Comparison of ENCODE assay signal across 8 cellular contexts in the genomic region with DNA sequence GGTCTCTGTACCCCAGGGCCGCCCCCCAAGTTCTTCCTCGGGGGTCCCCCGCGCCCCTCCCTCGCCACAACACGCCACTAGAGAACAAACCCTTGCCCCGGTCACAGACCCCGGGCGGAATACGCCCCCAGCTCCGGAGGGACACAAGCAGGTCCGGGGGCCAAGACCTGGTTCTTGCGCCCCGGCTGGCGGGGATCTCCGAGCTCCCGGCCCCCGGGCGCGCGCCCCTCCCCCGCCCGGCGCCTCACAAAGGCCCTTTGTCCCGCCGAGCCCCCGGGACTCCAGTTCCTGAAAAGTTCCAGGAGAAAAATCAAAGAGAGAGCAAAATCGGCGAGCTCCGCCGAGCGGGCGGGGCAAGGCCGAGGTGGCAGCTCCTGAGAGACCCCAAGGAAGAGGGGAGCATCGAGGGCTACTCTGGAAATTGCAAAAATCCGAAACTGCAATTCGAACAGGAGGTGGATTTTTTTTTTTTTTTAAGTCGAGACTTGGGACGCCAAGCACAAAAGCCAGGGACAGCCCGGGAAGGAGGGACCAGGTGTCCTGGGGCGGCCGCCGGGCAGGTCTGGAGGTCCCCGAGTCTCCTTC. TPM values are rescaled to one million over a fixed set of nuclear protein-coding genes. Genes with fewer than 3 reads are reported as not detected.
DNase-seq lines count a peak whose midpoint lies in the region; ATAC-seq and TF ChIP-seq lines count a peak whose summit lies in the region.

No MANE protein-coding gene starts in this region.

- H3K9me3 ChIP-seq in stomach, result no peaks in the 10 kb centered on the region

- no peak for TF ChIP-seq CTCF in stomach (IDR thresholded peaks at IDR 0.05)

- DNase-seq in HuH-7.5 (ENCODE audit: low spot score) (peak; percentile 47), astrocyte of the hippocampus (ENCODE audit: low read depth, low spot score) (peak; percentile 57), kidney tubule cell (ENCODE audit: low spot score) (peak; percentile 42), stomach (peak; percentile 33), mucosa of gallbladder (ENCODE audit: low spot score) (no peak), SIG-M5 (lab: John Stamatoyannopoulos, UW) (no peak), NCI-H774 (lab: John Stamatoyannopoulos, UW) (no peak)

- H3K4me1 ChIP-seq in stomach, result peaks cover 23 to 48% (median 39%) of the 10 kb centered on the region in 4 donors

- no peak for ATAC-seq in HG03135 (IDR thresholded peaks at IDR 0.05; ENCODE audit: unreplicated experiment)

- no peaks in the 10 kb centered on the region for H3K36me3 ChIP-seq in stomach

- no peak for TF ChIP-seq POLR2A in stomach (IDR thresholded peaks at IDR 0.05)

- WGBS in stomach, 5 donors, result 0 to 2% (median 1%) methylated on average over 27 to 44 of the region's 44 CpGs

- peak overlapping the region; percentile 94 to 100 (median 99) for H3K27ac ChIP-seq in stomach

- intact Hi-C loops in stomach (cut with DNase I; ENCODE audit: low total_unique reads), result no loop called here

- no peak for TF ChIP-seq EP300 in stomach (IDR thresholded peaks at IDR 0.05)

- peak overlapping the region; percentile 63 to 93 (median 82) for H3K4me3 ChIP-seq in stomach

- peaks cover 0 to 16% (median 0%) of the 10 kb centered on the region in 3 donors for H3K27me3 ChIP-seq in stomach

RNA-seq across cellular contexts. Expression of a gene that starts 4.0 kb away (rescaled TPM):
- 100 to 1,000 TPM in 3 of 5 donors, 10 to 100 TPM in 2; 72.5 to 463 (median 108) TPM for total RNA-seq in stomach
- 10 to 100 TPM in 2 of 3 donors, 1 to 10 TPM in 1; 8.5 to 29.4 (median 11.2) TPM for polyA plus RNA-seq in stomach
- total RNA-seq in mucosa of gallbladder, result 171 TPM

Comparison
In these comparisons a context has a peak if more than half of its experiments do, and no peak if none do; other contexts are left out.
1. DNase-seq: peak in HuH-7.5 (single experiment), astrocyte of the hippocampus (single experiment), kidney tubule cell (single experiment) and stomach (single experiment); none in mucosa of gallbladder (single experiment), SIG-M5 (single experiment) and NCI-H774 (single experiment).